8 cellular contexts compared by ENCODE assay signal in the genomic region with DNA sequence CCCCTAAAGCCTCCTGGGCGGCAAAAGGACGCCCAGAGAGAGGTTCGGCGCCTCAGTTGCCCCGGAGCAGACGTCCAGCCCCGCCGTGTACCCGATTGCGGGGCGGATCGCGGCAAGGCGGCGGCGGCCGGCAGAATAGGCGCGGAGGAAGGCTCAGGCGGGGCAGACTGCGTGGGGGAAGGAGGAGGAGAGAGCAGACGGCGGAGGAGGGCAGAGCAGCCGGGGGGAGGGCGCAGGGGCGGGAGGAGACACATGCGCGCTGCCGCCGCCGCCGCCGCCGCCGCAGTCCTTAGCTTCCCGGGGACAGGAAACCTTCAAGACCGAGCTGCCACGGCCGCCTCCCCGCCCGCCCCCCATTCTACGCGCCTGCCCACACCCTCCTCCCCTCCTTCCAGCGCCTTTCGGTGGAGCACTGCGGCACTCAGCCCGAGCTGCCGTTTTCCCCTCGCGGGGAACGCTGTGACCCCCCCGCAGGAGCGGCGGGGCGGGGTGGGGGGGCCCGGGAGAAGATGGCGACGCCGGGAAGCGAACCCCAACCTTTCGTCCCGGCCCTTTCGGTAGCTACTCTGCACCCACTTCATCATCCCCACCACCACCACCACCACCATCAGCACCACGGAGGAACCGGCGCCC.
DNase-seq lines count a peak whose midpoint lies in the region; ATAC-seq and TF ChIP-seq lines count a peak whose summit lies in the region.

A gene with protein sequence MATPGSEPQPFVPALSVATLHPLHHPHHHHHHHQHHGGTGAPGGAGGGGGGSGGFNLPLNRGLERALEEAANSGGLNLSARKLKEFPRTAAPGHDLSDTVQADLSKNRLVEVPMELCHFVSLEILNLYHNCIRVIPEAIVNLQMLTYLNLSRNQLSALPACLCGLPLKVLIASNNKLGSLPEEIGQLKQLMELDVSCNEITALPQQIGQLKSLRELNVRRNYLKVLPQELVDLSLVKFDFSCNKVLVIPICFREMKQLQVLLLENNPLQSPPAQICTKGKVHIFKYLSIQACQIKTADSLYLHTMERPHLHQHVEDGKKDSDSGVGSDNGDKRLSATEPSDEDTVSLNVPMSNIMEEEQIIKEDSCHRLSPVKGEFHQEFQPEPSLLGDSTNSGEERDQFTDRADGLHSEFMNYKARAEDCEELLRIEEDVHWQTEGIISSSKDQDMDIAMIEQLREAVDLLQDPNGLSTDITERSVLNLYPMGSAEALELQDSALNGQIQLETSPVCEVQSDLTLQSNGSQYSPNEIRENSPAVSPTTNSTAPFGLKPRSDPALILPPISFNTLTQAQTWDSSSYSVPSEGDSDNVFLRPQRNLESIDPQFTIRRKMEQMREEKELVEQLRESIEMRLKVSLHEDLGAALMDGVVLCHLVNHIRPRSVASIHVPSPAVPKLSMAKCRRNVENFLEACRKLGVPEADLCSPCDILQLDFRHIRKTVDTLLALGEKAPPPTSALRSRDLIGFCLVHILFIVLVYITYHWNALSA (plus strand): TSS at position 283 of the 633 bp plus-strand sequence. CDS start 227 bp downstream, at position 510.

- H3K4me3 ChIP-seq in AG04449 (ENCODE audit: low read depth, low read length): peak within 1 kb of the TSS; percentile 89

- CTCF ChIA-PET in AG04449 (lab: Yijun Ruan, JAX): interaction anchor here (1.1 to 3.4 kb wide), 19 partner anchors 11 to 176 kb away, joined by 3 to 188 read pairs (median 10); no protein-coding TSS in a partner anchor

- no peaks in the 10 kb centered on the region for H3K27me3 ChIP-seq in layer of hippocampus (ENCODE audit: control insufficient read depth, insufficient read depth, low read length)

- TF ChIP-seq CTCF in AG04449 (IDR thresholded peaks at IDR 0.05; ENCODE audit: insufficient read depth, low read length, missing control alignments): no peak

- peak; percentile 67 for ATAC-seq in GM19035 (IDR thresholded peaks at IDR 0.05; ENCODE audit: unreplicated experiment)
- peak; percentile 72 for ATAC-seq in HG03342 (IDR thresholded peaks at IDR 0.05; ENCODE audit: unreplicated experiment)

- POLR2A ChIA-PET in AG04449 (lab: Yijun Ruan, JAX): no interaction called here

- DNase-seq in AG04449 (ENCODE audit: low read depth, low spot score) (no peak), NCI-H526 treated with DMSO at 0.1 percent for 48 hours (lab: John Stamatoyannopoulos, UW) (peak; percentile 92)
- peak; percentile 90 for DNase-seq in activated CD4-positive, alpha-beta T cell treated with anti-CD3 and anti-CD28 coated beads for 48 hours
- peak; percentile 85 to 86 for DNase-seq in stimulated activated CD4-positive, alpha-beta T cell treated with anti-CD3 and anti-CD28 coated beads, Interleukin-1b, Interleukin-23, amount 100 ng/mL, for 4 hours (ENCODE audit: low read depth in 2 of 2)

- peak within 1 kb of the TSS; percentile 69 for H3K27ac ChIP-seq in cingulate gyrus (ENCODE audit: low read depth, low read length)
- H3K27ac ChIP-seq in layer of hippocampus (ENCODE audit: low read depth, low read length): peak within 1 kb of the TSS; percentile 62
